1 cellular context compared by ENCODE assay signal in the genomic region with DNA sequence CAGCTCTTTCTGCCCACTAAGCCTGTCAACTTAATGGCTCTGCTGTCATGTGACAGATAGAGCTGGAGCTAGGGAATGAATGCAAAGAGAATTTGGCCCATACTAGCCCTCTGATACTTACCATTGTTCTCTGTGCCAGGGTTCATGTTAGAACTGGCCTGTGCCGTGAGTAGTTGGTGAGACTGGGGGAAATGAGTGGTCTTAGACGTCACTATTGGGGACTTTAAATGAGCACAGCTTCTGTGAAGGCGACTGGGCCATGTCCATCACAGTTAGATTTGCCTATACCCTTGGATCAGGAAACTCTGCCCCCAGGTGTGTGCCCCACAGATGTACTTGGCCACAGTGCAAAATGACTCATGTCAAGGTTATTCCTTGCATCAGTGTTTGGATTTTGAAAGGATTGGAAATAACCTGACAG.
TF ChIP-seq lines count a peak whose summit lies in the region.

No MANE protein-coding gene starts in this region.

TF ChIP-seq in H1, 55 proteins besides CTCF, POLR2A, EP300 and RAD21:
- TF ChIP-seq KDM1A (IDR thresholded peaks at IDR 0.05; ENCODE audit: borderline replicate concordance, low read length) (no peak), ATF2 (IDR thresholded peaks at IDR 0.05; ENCODE audit: low read length) (no peak), GABPA (IDR thresholded peaks at IDR 0.05; ENCODE audit: borderline replicate concordance, insufficient read depth, low read length) (no peak), BACH1 (IDR thresholded peaks at IDR 0.05; ENCODE audit: low read length) (no peak), EZH2 (IDR thresholded peaks at IDR 0.05; ENCODE audit: low read depth, low read length, severe bottlenecking) (no peak), BCL11A (IDR thresholded peaks at IDR 0.05; ENCODE audit: low read depth in 2 of 2, low read length in 2 of 2) (no peak)
